In genomic region chr15:24985224-24985623, GRCh38 we compare ENCODE assay signal across 24 cellular contexts. TPM values are rescaled to one million over a fixed set of nuclear protein-coding genes. Genes with fewer than 3 reads are reported as not detected.
A peak's percentile ranks its signal among the peaks of the same experiment; 100 is the strongest.
DNase-seq lines count a peak whose midpoint lies in the region; ATAC-seq, FAIRE-seq and TF ChIP-seq lines count a peak whose summit lies in the region.
"Had no signal": no experiment of that assay in that cellular context is flagged by ENCODE, and none has a peak within 500 bp of the region (broad histone marks: within the 10 kb centered on the region; RNA-seq: fewer than 3 reads in every experiment).

No MANE protein-coding gene starts in this region.

- TF ChIP-seq CTCF in H9 (conservative IDR thresholded peaks at IDR 0.05) (no peak), bronchial epithelial cell (IDR thresholded peaks at IDR 0.05; ENCODE audit: insufficient read depth, low read length, severe bottlenecking) (no peak), HepG2 (CRISPR knock-in tag; IDR thresholded peaks at IDR 0.05) (no peak)

- BruUV-seq in HepG2 (replicated peaks; lab: Mats Ljungman, UMichigan), result no TSS peak

- ATAC-seq in HepG2 (no peak), HG03378 (IDR thresholded peaks at IDR 0.05; ENCODE audit: unreplicated experiment) (no peak)
- ATAC-seq: T-cell had no signal

- H2BK20ac ChIP-seq in H9 (ENCODE audit: low read depth, low read length, poor library complexity, severe bottlenecking), result no peak overlapping the region

- H3K56ac ChIP-seq in H9 (ENCODE audit: insufficient read length, low read depth, low read length), result no peak overlapping the region

- H3K4ac ChIP-seq in H9 (ENCODE audit: low read depth, low read length), result no peak overlapping the region

- POLR2A ChIA-PET in HepG2 (lab: Yijun Ruan, JAX), result no interaction called here

- CTCF ChIA-PET in HepG2 (lab: Yijun Ruan, JAX; ENCODE audit: low intra/inter-chr PET ratio, low total read pairs), result no interaction called here

- no peak overlapping the region for H4K5ac ChIP-seq in H9 (ENCODE audit: insufficient read length, low read depth, low read length)

- H3K79me2 ChIP-seq in H9 (ENCODE audit: insufficient read depth, low read length) (peaks cover 13% of the 10 kb centered on the region; the same call in 1 of the 2 replicates), HepG2 (ENCODE audit: insufficient read depth, low read length) (peaks cover 17% of the 10 kb centered on the region)

- H4K8ac ChIP-seq in H9 (replicated peaks; ENCODE audit: insufficient read length, low read depth, low read length), result no peak overlapping the region

- H4K20me1 ChIP-seq in H9 (ENCODE audit: control insufficient read depth, insufficient read depth, insufficient read length), result no peaks in the 10 kb centered on the region
- H4K20me1 ChIP-seq in HepG2 (ENCODE audit: insufficient read depth, low read length), result no peaks in the 10 kb centered on the region

- H3K4me1 ChIP-seq in H9 (ENCODE audit: insufficient read depth, low read length), result no peaks in the 10 kb centered on the region; the same call in 1 of the 2 replicates
- H3K4me1 ChIP-seq in HepG2 (ENCODE audit: insufficient read depth, low read length), result no peaks in the 10 kb centered on the region
- H3K4me1 ChIP-seq: BLaER1 treated with 17β-estradiol and CSF1 and Interleukin-3, amounts not matched to agents 10 nM and 100 nM; SJCRH30 had no signal

- H3K4me3 Mint-ChIP-seq in H9, result no peak overlapping the region
- H3K4me3 Mint-ChIP-seq: CD4-positive, alpha-beta memory T cell; T-cell had no signal

- H3K36me3 Mint-ChIP-seq in H9 (ENCODE audit: insufficient read depth in 1 of 3, low read depth in 3 of 3), result peaks cover 49 to 92% (median 84%) of the 10 kb centered on the region in 3 experiments

- TF ChIP-seq POLR2A in HepG2 (IDR thresholded peaks at IDR 0.05; ENCODE audit: insufficient read depth in 1 of 2, low read depth in 2 of 2, low read length in 2 of 2), result no peak

- TF ChIP-seq RAD21 in HepG2 (CRISPR knock-in tag; IDR thresholded peaks at IDR 0.05), result no peak

- peaks cover 4 to 31% of the 10 kb centered on the region in 2 experiments; a peak in 3 of 4 replicates for H3K4me1 Mint-ChIP-seq in H9
- H3K4me1 Mint-ChIP-seq: T-cell had no signal

- H3K36me3 ChIP-seq in bronchial epithelial cell (ENCODE audit: control insufficient read depth, insufficient read depth, low read length) (peaks cover 1% of the 10 kb centered on the region), HepG2 (replicated peaks in 1 of 2; ENCODE audit: control insufficient read depth in 1 of 2, insufficient read depth in 2 of 2, low read length in 2 of 2) (peaks cover 0 to 15% of the 10 kb centered on the region in 2 experiments; a peak in 4 of 5 replicates)

- H3K18ac ChIP-seq in H9 (ENCODE audit: insufficient read length, low read depth, low read length), result no peak overlapping the region

- in situ Hi-C loops in HepG2 (cut with HindIII; ENCODE audit: extremely low pct_ligation_motif_present, low pct_unique_long_range_greater_than_20kb), result no loop called here

- H2AK5ac ChIP-seq in H9 (ENCODE audit: insufficient read length, low read length), result no peak overlapping the region

- H3K27ac Mint-ChIP-seq in H9, result peak overlapping the region in 2 of 3 experiments; percentile 31 to 93; a peak in 2 of 7 replicates
- H3K27ac Mint-ChIP-seq: CD4-positive, alpha-beta memory T cell; T-cell had no signal

- H2AFZ ChIP-seq in H9 (ENCODE audit: low read length), result no peak overlapping the region
- no peak overlapping the region for H2AFZ ChIP-seq in HepG2 (ENCODE audit: low read length)
- H2AFZ ChIP-seq: GM23248 had no signal

- no peak overlapping the region for H3K4me3 ChIP-seq in bronchial epithelial cell (ENCODE audit: low read depth, low read length)
- no peak overlapping the region for H3K4me3 ChIP-seq in HepG2 (replicated peaks in 1 of 3; ENCODE audit: insufficient read depth in 1 of 3, low read depth in 2 of 3, low read length in 3 of 3)
- H3K4me3 ChIP-seq: BLaER1 treated with 17β-estradiol and CSF1 and Interleukin-3, amounts not matched to agents 10 nM and 100 nM; GM23248; SJCRH30 had no signal

- peak overlapping the region; percentile 9 for H3K4me2 ChIP-seq in H9 (ENCODE audit: insufficient read depth, insufficient read length, low read length)
- H3K4me2 ChIP-seq in HepG2 (ENCODE audit: low read depth, low read length), result no peak overlapping the region
- H3K4me2 ChIP-seq: BLaER1 treated with 17β-estradiol and CSF1 and Interleukin-3, amounts not matched to agents 10 nM and 100 nM had no signal

- WGBS in H9 (ENCODE audit: extremely low coverage, insufficient read length, low lambda C conversion rate), result no CpG with 5 or more reads among the region's 7 CpGs
- WGBS in HepG2 (ENCODE audit: low lambda C conversion rate), result 73% methylated on average over 7 of the region's 7 CpGs

- H2BK5ac ChIP-seq in H9 (ENCODE audit: insufficient read length, low read length), result no peak overlapping the region

- H2BK120ac ChIP-seq in H9 (ENCODE audit: low read depth, low read length, poor library complexity, severe bottlenecking), result no peak overlapping the region

- no peak overlapping the region for H2BK15ac ChIP-seq in H9 (ENCODE audit: low read depth, low read length)

- no peak overlapping the region for H4K91ac ChIP-seq in H9 (ENCODE audit: insufficient read length, low read depth, low read length)

- H3K27me3 ChIP-seq in H9 (ENCODE audit: insufficient read depth, low read length), result no peaks in the 10 kb centered on the region
- H3K27me3 ChIP-seq in bronchial epithelial cell (ENCODE audit: control insufficient read depth, insufficient read depth, low read length), result no peaks in the 10 kb centered on the region
- H3K27me3 ChIP-seq in HepG2 (ENCODE audit: control insufficient read depth in 1 of 2, insufficient read depth in 2 of 2, low read length in 2 of 2), result no peaks in the 10 kb centered on the region
- H3K27me3 ChIP-seq: BLaER1 treated with 17β-estradiol and CSF1 and Interleukin-3, amounts not matched to agents 10 nM and 100 nM; SJCRH30 had no signal

- H3K14ac ChIP-seq in H9 (ENCODE audit: insufficient read depth, low read length), result no peak overlapping the region

- H3K27me3 Mint-ChIP-seq in H9 (ENCODE audit: low read depth), result no peaks in the 10 kb centered on the region
- H3K27me3 Mint-ChIP-seq: CD4-positive, alpha-beta memory T cell; T-cell had no signal

- FAIRE-seq in bronchial epithelial cell (lab: Jason Lieb, UNC) (no peak), frontal cortex (lab: Jason Lieb, UNC) (no peak), HepG2 (lab: Jason Lieb, UNC) (no peak)
- FAIRE-seq: GM12891 had no signal

- peak; percentile 20 for DNase-seq in NCI-H2171 treated with DMSO at 0.1 percent for 48 hours (lab: John Stamatoyannopoulos, UW)
- no peak for DNase-seq in NCI-H2171 (lab: John Stamatoyannopoulos, UW)
- no peak for DNase-seq in H9
- DNase-seq in bronchial epithelial cell (ENCODE audit: low read depth), result peak; percentile 55
- peak; percentile 3 for DNase-seq in kidney tubule cell (ENCODE audit: low spot score)
- DNase-seq in frontal cortex (ENCODE audit: low spot score in 2 of 2), result no peak
- no peak for DNase-seq in HepG2 (ENCODE audit: low spot score)
- DNase-seq: 8988T; CD4-positive, alpha-beta memory T cell; DND-41; GM23248; HCEC 1CT; KG1; NCI-H1105; NCI-H2029 treated with DMSO at 0.1 percent for 48 hours; NCI-H446 treated with DMSO at 0.1 percent for 48 hours; NCI-H526 treated with DMSO at 0.1 percent for 48 hours; NK-92 treated with Interleukin-12 subunit alpha and Interleukin-12 subunit beta, amount 100 ng/mL, for 24 hours; SJCRH30; T-cell had no signal

- H3K27ac ChIP-seq in H9 (ENCODE audit: insufficient read length, low read depth, low read length) (no peak overlapping the region), HepG2 (ENCODE audit: extremely low read length, insufficient read depth, low read length) (no peak overlapping the region)
- H3K27ac ChIP-seq: BLaER1 treated with 17β-estradiol and CSF1 and Interleukin-3, amounts not matched to agents 10 nM and 100 nM; GM23248; RWPE1; SJCRH30 had no signal

- H3K9me3 Mint-ChIP-seq in H9, result peaks cover 65 to 68% of the 10 kb centered on the region in 2 experiments

- TF ChIP-seq EP300 in HepG2 (IDR thresholded peaks at IDR 0.05; ENCODE audit: low read depth in 2 of 2, low read length in 2 of 2), result no peak
- TF ChIP-seq EP300 in HepG2 (CRISPR knock-in tag; IDR thresholded peaks at IDR 0.05; ENCODE audit: borderline replicate concordance), result no peak

- intact Hi-C loops in HepG2 (cut with micrococcal nuclease; ENCODE audit: unreplicated experiment), result no loop called here

- no peak overlapping the region for H2BK12ac ChIP-seq in H9 (ENCODE audit: insufficient read length, low read depth, low read length)

- no peaks in the 10 kb centered on the region for H3K79me1 ChIP-seq in H9 (ENCODE audit: insufficient read depth, low read depth, low read length, poor library complexity, severe bottlenecking)

- no peaks in the 10 kb centered on the region for H3K23me2 ChIP-seq in H9 (ENCODE audit: insufficient read length, low read depth, low read length, poor library complexity, severe bottlenecking)

- H3K9me3 ChIP-seq in H9 (ENCODE audit: control insufficient read depth, low read depth, low read length) (peaks cover 11% of the 10 kb centered on the region), HepG2 (ENCODE audit: low read length) (peaks cover 62% of the 10 kb centered on the region; the same call in 1 of the 2 replicates)
- H3K9me3 ChIP-seq: SJCRH30 had no signal

- H3T11ph ChIP-seq in H9 (ENCODE audit: low read length), result no peak overlapping the region

- H3K9ac ChIP-seq in H9 (ENCODE audit: extremely low read depth, insufficient read length, low read length) (no peak overlapping the region), HepG2 (ENCODE audit: insufficient read depth, low read depth, low read length) (no peak overlapping the region)
- H3K9ac ChIP-seq: BLaER1 treated with 17β-estradiol and CSF1 and Interleukin-3, amounts not matched to agents 10 nM and 100 nM; GM23248 had no signal

- no peak overlapping the region for H3K23ac ChIP-seq in H9 (ENCODE audit: insufficient read length, low read depth, low read length)

RNA-seq across cellular contexts. Expression of gene SNRPN, which starts 30.4 kb away (rescaled TPM):
- total RNA-seq in H9 (2021) (893 and 900 TPM in 2 replicates), bronchial epithelial cell (79.2 and 117 TPM in 2 replicates), frontal cortex (216 TPM), HepG2 (2016; rRNA removed; fragmentation: Illumina TruSeq; extraction: Trizol) (208 and 212 TPM in 2 replicates)
- total RNA-seq in HepG2 (2016; cell fraction: cytosol; rRNA removed; fragmentation: Illumina TruSeq; extraction: Trizol; ENCODE audit: low read depth), result 102 and 134 TPM in 2 replicates
- 189 and 210 TPM in 2 replicates for total RNA-seq in HepG2 (2016; cell fraction: insoluble cytoplasmic fraction; rRNA removed; fragmentation: Illumina TruSeq; extraction: Trizol)
- total RNA-seq in HepG2 (2016; cell fraction: membrane; rRNA removed; fragmentation: Illumina TruSeq; extraction: Trizol), result 191 and 246 TPM in 2 replicates
- 98.0 and 107 TPM in 2 replicates for total RNA-seq in HepG2 (2016; cell fraction: nucleus; rRNA removed; fragmentation: Illumina TruSeq; extraction: Trizol)
- polyA plus RNA-seq in HepG2 (2011; rRNA removed), result 133 and 140 TPM in 2 replicates
- polyA plus RNA-seq in HepG2 (2011; cell fraction: cytosol; rRNA removed), result 149 and 162 TPM in 2 replicates
- 82.0 and 95.1 TPM in 2 replicates for polyA plus RNA-seq in HepG2 (2011; cell fraction: nucleus; rRNA removed)
- 126 and 133 TPM in 2 replicates for polyA plus RNA-seq in HepG2 (2012)
- polyA plus RNA-seq in HepG2 (2016; cell fraction: cytosol; fragmentation: Illumina TruSeq; extraction: Trizol; ENCODE audit: low read depth), result 114 and 153 TPM in 2 replicates
- polyA plus RNA-seq in HepG2 (2016; cell fraction: insoluble cytoplasmic fraction; fragmentation: Illumina TruSeq; extraction: Trizol; ENCODE audit: low read depth), result 172 and 194 TPM in 2 replicates
- 173 and 213 TPM in 2 replicates for polyA plus RNA-seq in HepG2 (2016; cell fraction: membrane; fragmentation: Illumina TruSeq; extraction: Trizol; ENCODE audit: low read depth)
- 136 and 145 TPM in 2 replicates for polyA plus RNA-seq in HepG2 (2016; cell fraction: nucleus; fragmentation: Illumina TruSeq; extraction: Trizol; ENCODE audit: insufficient read depth, low read depth)
- 0.49 and 125 TPM in 2 replicates for polyA minus RNA-seq in HepG2 (2011; rRNA and poly(A)+ RNA removed; ENCODE audit: low replicate concordance)
- 56.9 and 65.0 TPM in 2 replicates for polyA minus RNA-seq in HepG2 (2011; cell fraction: cytosol; rRNA and poly(A)+ RNA removed)
- 134 and 139 TPM in 2 replicates for polyA minus RNA-seq in HepG2 (2011; cell fraction: nucleus; rRNA and poly(A)+ RNA removed)

RNA-seq across cellular contexts. Expression of gene SNURF, which starts 30.4 kb away (rescaled TPM):
- total RNA-seq in H9 (2021) (134 and 188 TPM in 2 replicates), bronchial epithelial cell (4.7 and 37.9 TPM in 2 replicates), frontal cortex (34.2 TPM), HepG2 (2016; rRNA removed; fragmentation: Illumina TruSeq; extraction: Trizol) (7.6 and 10.2 TPM in 2 replicates)
- 1.5 and 2.2 TPM in 2 replicates for total RNA-seq in HepG2 (2016; cell fraction: cytosol; rRNA removed; fragmentation: Illumina TruSeq; extraction: Trizol; ENCODE audit: low read depth)
- 8.7 and 13.6 TPM in 2 replicates for total RNA-seq in HepG2 (2016; cell fraction: insoluble cytoplasmic fraction; rRNA removed; fragmentation: Illumina TruSeq; extraction: Trizol)
- 0.93 and 5.9 TPM in 2 replicates for total RNA-seq in HepG2 (2016; cell fraction: membrane; rRNA removed; fragmentation: Illumina TruSeq; extraction: Trizol)
- 19.5 and 20.4 TPM in 2 replicates for total RNA-seq in HepG2 (2016; cell fraction: nucleus; rRNA removed; fragmentation: Illumina TruSeq; extraction: Trizol)
- 2.1 and 2.4 TPM in 2 replicates for polyA plus RNA-seq in HepG2 (2011; rRNA removed)
- 1.6 and 3.5 TPM in 2 replicates for polyA plus RNA-seq in HepG2 (2011; cell fraction: cytosol; rRNA removed)
- polyA plus RNA-seq in HepG2 (2011; cell fraction: nucleus; rRNA removed), result 1.3 and 3.0 TPM in 2 replicates
- 71.6 and 98.2 TPM in 2 replicates for polyA plus RNA-seq in HepG2 (2012)
- 3.5 and 7.6 TPM in 2 replicates for polyA plus RNA-seq in HepG2 (2016; cell fraction: cytosol; fragmentation: Illumina TruSeq; extraction: Trizol; ENCODE audit: low read depth)
- 11.7 and 15.8 TPM in 2 replicates for polyA plus RNA-seq in HepG2 (2016; cell fraction: insoluble cytoplasmic fraction; fragmentation: Illumina TruSeq; extraction: Trizol; ENCODE audit: low read depth)
- polyA plus RNA-seq in HepG2 (2016; cell fraction: membrane; fragmentation: Illumina TruSeq; extraction: Trizol; ENCODE audit: low read depth), result 2.1 and 4.6 TPM in 2 replicates
- polyA plus RNA-seq in HepG2 (2016; cell fraction: nucleus; fragmentation: Illumina TruSeq; extraction: Trizol; ENCODE audit: insufficient read depth, low read depth), result 5.9 and 6.6 TPM in 2 replicates
- 5.2 TPM in 1 of 2 replicates, not detected in the other for polyA minus RNA-seq in HepG2 (2011; rRNA and poly(A)+ RNA removed; ENCODE audit: low replicate concordance)
- polyA minus RNA-seq in HepG2 (2011; cell fraction: cytosol; rRNA and poly(A)+ RNA removed), result 5.1 and 8.9 TPM in 2 replicates
- 46.2 and 51.5 TPM in 2 replicates for polyA minus RNA-seq in HepG2 (2011; cell fraction: nucleus; rRNA and poly(A)+ RNA removed)
- total RNA-seq: GM23248 had no signal

Comparison
In these comparisons a context has a peak if more than half of its experiments do, and no peak if none do; other contexts are left out.
1. DNase-seq: peak in NCI-H2171 treated with DMSO at 0.1 percent for 48 hours (single experiment), bronchial epithelial cell (single experiment) and kidney tubule cell (single experiment); none in NCI-H2171 (single experiment), H9 (single experiment), frontal cortex (0 of 2) and HepG2 (single experiment).